In the genomic region with DNA sequence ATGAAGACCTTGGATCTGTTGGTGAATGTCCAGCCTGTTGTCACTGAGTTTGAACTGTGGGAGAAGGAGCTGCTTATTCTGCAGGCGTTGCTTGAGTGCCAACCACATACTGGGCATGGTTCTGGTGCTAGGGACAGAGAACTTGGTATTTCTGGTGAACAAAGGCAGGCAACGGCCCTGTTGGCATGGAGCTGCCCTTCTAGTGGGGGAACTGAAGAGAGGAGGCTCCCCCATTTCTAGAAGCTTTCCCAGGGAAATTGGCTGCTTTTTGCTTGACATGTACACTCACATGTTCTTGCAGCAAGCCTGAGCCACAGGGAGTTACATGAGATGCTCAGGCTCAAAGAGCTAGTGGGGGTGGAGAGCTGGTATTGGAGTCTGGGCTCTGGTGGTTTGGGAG, we compare ENCODE assay signal across 24 cellular contexts. TPM values are rescaled to one million over a fixed set of nuclear protein-coding genes. Genes with fewer than 3 reads are reported as not detected.
DNase-seq lines count a peak whose midpoint lies in the region; ATAC-seq and TF ChIP-seq lines count a peak whose summit lies in the region.
"Had no signal": no experiment of that assay in that cellular context is flagged by ENCODE, and none has a peak within 500 bp of the region (broad histone marks: within the 10 kb centered on the region; RNA-seq: fewer than 3 reads in every experiment).

No MANE protein-coding gene starts in this region.

- no peak overlapping the region for H3K4me3 Mint-ChIP-seq in T-helper 2 cell treated with Interferon-gamma antibody and Interleukin-4, amounts not matched to agents 5 μg/mL and 100 μg/mL, for 36 hours
- no peak overlapping the region for H3K4me3 Mint-ChIP-seq in activated naive CD8-positive, alpha-beta T cell treated with anti-CD3 and anti-CD28 coated beads for 36 hours
- no peak overlapping the region for H3K4me3 Mint-ChIP-seq in activated naive CD8-positive, alpha-beta T cell treated with anti-CD3 and anti-CD28 coated beads, Interleukin-2, amount 50 U/mL, for 24 hours
- H3K4me3 Mint-ChIP-seq: CD8-positive, alpha-beta memory T cell; IgD-negative memory B cell had no signal

- CTCF ChIA-PET in GM10248 (lab: Yijun Ruan, JAX), result interaction anchor here (0.8 to 2.1 kb wide), 4 partner anchors 10 to 38 kb away, joined by 3 to 12 read pairs (median 3); no protein-coding TSS in a partner anchor

- POLR2A ChIA-PET in GM10248 (lab: Yijun Ruan, JAX), result no interaction called here

- peaks cover 8% of the 10 kb centered on the region for H3K9me3 Mint-ChIP-seq in T-helper 2 cell treated with Interferon-gamma antibody and Interleukin-4, amounts not matched to agents 5 μg/mL and 100 μg/mL, for 36 hours
- H3K9me3 Mint-ChIP-seq in activated naive CD8-positive, alpha-beta T cell treated with anti-CD3 and anti-CD28 coated beads for 36 hours, result no peaks in the 10 kb centered on the region
- peaks cover 10% of the 10 kb centered on the region for H3K9me3 Mint-ChIP-seq in activated naive CD8-positive, alpha-beta T cell treated with anti-CD3 and anti-CD28 coated beads, Interleukin-2, amount 50 U/mL, for 24 hours
- H3K9me3 Mint-ChIP-seq: CD8-positive, alpha-beta memory T cell; IgD-negative memory B cell had no signal

- no peaks in the 10 kb centered on the region for H3K27me3 Mint-ChIP-seq in T-helper 2 cell treated with Interferon-gamma antibody and Interleukin-4, amounts not matched to agents 5 μg/mL and 100 μg/mL, for 36 hours (ENCODE audit: low read depth)
- H3K27me3 Mint-ChIP-seq in activated naive CD8-positive, alpha-beta T cell treated with anti-CD3 and anti-CD28 coated beads for 36 hours, result peaks cover 6% of the 10 kb centered on the region
- H3K27me3 Mint-ChIP-seq in activated naive CD8-positive, alpha-beta T cell treated with anti-CD3 and anti-CD28 coated beads, Interleukin-2, amount 50 U/mL, for 24 hours, result peaks cover 13% of the 10 kb centered on the region
- H3K27me3 Mint-ChIP-seq: IgD-negative memory B cell had no signal

- no peak for ATAC-seq in activated naive CD8-positive, alpha-beta T cell treated with anti-CD3 and anti-CD28 coated beads, Interleukin-2, amount 50 U/mL, for 24 hours
- ATAC-seq: HCT116 had no signal

- H3K4me1 Mint-ChIP-seq in T-helper 2 cell treated with Interferon-gamma antibody and Interleukin-4, amounts not matched to agents 5 μg/mL and 100 μg/mL, for 36 hours (ENCODE audit: low read depth), result peaks cover 77% of the 10 kb centered on the region
- peaks cover 69% of the 10 kb centered on the region for H3K4me1 Mint-ChIP-seq in activated naive CD8-positive, alpha-beta T cell treated with anti-CD3 and anti-CD28 coated beads for 36 hours
- H3K4me1 Mint-ChIP-seq in activated naive CD8-positive, alpha-beta T cell treated with anti-CD3 and anti-CD28 coated beads, Interleukin-2, amount 50 U/mL, for 24 hours, result peaks cover 80% of the 10 kb centered on the region

- peak overlapping the region; percentile 45 for H3K27ac Mint-ChIP-seq in T-helper 2 cell treated with Interferon-gamma antibody and Interleukin-4, amounts not matched to agents 5 μg/mL and 100 μg/mL, for 36 hours
- H3K27ac Mint-ChIP-seq in activated naive CD8-positive, alpha-beta T cell treated with anti-CD3 and anti-CD28 coated beads for 36 hours, result peak overlapping the region; percentile 68
- no peak overlapping the region for H3K27ac Mint-ChIP-seq in activated naive CD8-positive, alpha-beta T cell treated with anti-CD3 and anti-CD28 coated beads, Interleukin-2, amount 50 U/mL, for 24 hours
- H3K27ac Mint-ChIP-seq: CD8-positive, alpha-beta memory T cell; IgD-negative memory B cell had no signal

- TF ChIP-seq CTCF in GM10248 (IDR thresholded peaks at IDR 0.05; ENCODE audit: control extremely low read depth, extremely low read depth, low read depth, missing control alignments), result no peak

- no peak for DNase-seq in T-helper 2 cell treated with Interferon-gamma antibody and Interleukin-4, amounts not matched to agents 5 μg/mL and 100 μg/mL, for 36 hours (ENCODE audit: low spot score)
- DNase-seq in T-helper 2 cell (no peak), globus pallidus (ENCODE audit: low spot score) (peak; percentile 22), dermis blood vessel endothelial cell (no peak), NCI-H2029 treated with DMSO at 0.1 percent for 48 hours (lab: John Stamatoyannopoulos, UW) (no peak), GM10248 (ENCODE audit: extremely low spot score) (no peak)
- DNase-seq in activated naive CD8-positive, alpha-beta T cell treated with anti-CD3 and anti-CD28 coated beads for 36 hours, result no peak
- no peak for DNase-seq in activated naive CD8-positive, alpha-beta T cell treated with anti-CD3 and anti-CD28 coated beads, Interleukin-2, amount 50 U/mL, for 24 hours
- DNase-seq: 8988T; Calu3; CD8-positive, alpha-beta memory T cell; DMS153; GOT3; Karpas-422; NCI-H1417; NCI-H187; NCI-H2107; NCI-H446 treated with DMSO at 0.1 percent for 48 hours; NCI-H526 treated with DMSO at 0.1 percent for 48 hours; OCI-M1; SJCRH30 had no signal

- H3K36me3 Mint-ChIP-seq in T-helper 2 cell treated with Interferon-gamma antibody and Interleukin-4, amounts not matched to agents 5 μg/mL and 100 μg/mL, for 36 hours (ENCODE audit: low read depth), result peaks cover 20% of the 10 kb centered on the region
- H3K36me3 Mint-ChIP-seq in activated naive CD8-positive, alpha-beta T cell treated with anti-CD3 and anti-CD28 coated beads for 36 hours, result peaks cover 17% of the 10 kb centered on the region
- no peaks in the 10 kb centered on the region for H3K36me3 Mint-ChIP-seq in activated naive CD8-positive, alpha-beta T cell treated with anti-CD3 and anti-CD28 coated beads, Interleukin-2, amount 50 U/mL, for 24 hours (ENCODE audit: low read depth)
- H3K36me3 Mint-ChIP-seq: CD8-positive, alpha-beta memory T cell; IgD-negative memory B cell had no signal

RNA-seq across cellular contexts. Expression of a gene that starts 8.9 kb away (rescaled TPM):
- 10 to 100 TPM; 40.3 to 42.1 TPM for total RNA-seq in activated naive CD8-positive, alpha-beta T cell treated with anti-CD3 and anti-CD28 coated beads for 36 hours
- 9.4 and 22.0 TPM in 2 replicates for total RNA-seq in dermis blood vessel endothelial cell
- total RNA-seq: MCF 10A had no signal
